Comparison of ENCODE assay signal across 26 cellular contexts in genomic region chr1:225953315-225953714, GRCh38. TPM values are rescaled to one million over a fixed set of nuclear protein-coding genes. Genes with fewer than 3 reads are reported as not detected.
"Had no signal": no experiment of that assay in that cellular context is flagged by ENCODE, and none has a peak within 500 bp of the region (broad histone marks: within the 10 kb centered on the region; RNA-seq: fewer than 3 reads in every experiment).

No MANE protein-coding gene starts in this region.

- H3K36me3 ChIP-seq: stomach, suprapubic skin, thoracic aorta, thyroid gland, tibial artery, tibial nerve, transverse colon, upper lobe of left lung, upper lobe of right lung, uterus, vagina had no signal

- H3K4me3 ChIP-seq: stomach, suprapubic skin, testis, thoracic aorta, thyroid gland, tibial artery, tibial nerve, transverse colon, upper lobe of left lung, upper lobe of right lung, uterus, vagina had no signal

- H3K4me1 ChIP-seq: stomach, suprapubic skin, testis, thyroid gland, tibial artery, tibial nerve, transverse colon, upper lobe of right lung, uterus, vagina had no signal

- ATAC-seq: stimulated activated effector memory CD8-positive, alpha-beta T cell treated with anti-CD3 and anti-CD28 coated beads, Interleukin-12 subunit alpha, Interleukin-12 subunit beta, amount 100 ng/mL, for 72 hours; stimulated activated memory B cell treated with anti-CD40 and anti-IgM and Interleukin-4, amounts not matched to agents 10 μg/mL and 1 μg/mL and 100 μg/mL, for 72 hours; stimulated activated naive B cell treated with anti-CD40 and anti-IgM and Interleukin-4, amounts not matched to agents 10 μg/mL and 1 μg/mL and 100 μg/mL, for 72 hours; stimulated activated naive CD8-positive, alpha-beta T cell treated with anti-CD3 and anti-CD28 coated beads, Interleukin-15, amount 100 ng/mL, for 72 hours; stimulated activated naive CD8-positive, alpha-beta T cell treated with anti-CD3 and anti-CD28 coated beads, Interleukin-15, Interleukin-2, amounts not matched to agents 100 U/mL and 50 U/mL, for 24 hours; upper lobe of right lung had no signal

- H3K27ac ChIP-seq: stomach, suprapubic skin, testis, thoracic aorta, thyroid gland, tibial artery, tibial nerve, transverse colon, upper lobe of left lung, upper lobe of right lung, uterus, vagina had no signal

- H3K27me3 ChIP-seq: suprapubic skin, testis, thyroid gland, transverse colon, upper lobe of left lung, upper lobe of right lung, uterus, vagina had no signal

- H3K9me3 ChIP-seq: stomach, suprapubic skin, testis, thoracic aorta, thyroid gland, tibial artery, tibial nerve, transverse colon, upper lobe of left lung, upper lobe of right lung, uterus, vagina had no signal

- FAIRE-seq: urothelium cell line had no signal

- DNase-seq: stimulated activated CD4-positive, alpha-beta T cell treated with anti-CD3 and anti-CD28 coated beads, Interleukin-2, amount 100 ng/mL, for 48 hours; stimulated activated CD4-positive, alpha-beta T cell treated with anti-CD3 and anti-CD28 coated beads, Interleukin-4, amount 100 ng/mL, for 1 hour; stimulated activated CD4-positive, alpha-beta T cell treated with anti-CD3 and anti-CD28 coated beads, Interleukin-4, amount 100 ng/mL, for 24 hours; stimulated activated CD4-positive, alpha-beta T cell treated with anti-CD3 and anti-CD28 coated beads, Interleukin-4, amount 100 ng/mL, for 4 hours; stimulated activated CD8-positive, alpha-beta memory T cell treated with anti-CD3 and anti-CD28 coated beads, Interleukin-4, amount 100 ng/mL, for 48 hours; stimulated activated naive B cell treated with anti-CD40 and anti-IgM and Interleukin-4, amounts not matched to agents 10 μg/mL and 1 μg/mL and 100 μg/mL, for 72 hours; stimulated activated naive CD4-positive, alpha-beta T cell; stimulated activated naive CD4-positive, alpha-beta T cell treated with Interleukin-2 at 50 U/mL for 16 hours; stimulated activated naive CD8-positive, alpha-beta T cell treated with anti-CD3 and anti-CD28 coated beads, Interleukin-15, amount 100 ng/mL, for 72 hours; stimulated activated naive CD8-positive, alpha-beta T cell treated with anti-CD3 and anti-CD28 coated beads, Interleukin-15, Interleukin-2, amounts not matched to agents 100 U/mL and 50 U/mL, for 24 hours; stomach; substantia nigra; testis; thyroid gland; tibial artery; transverse colon; upper lobe of left lung; upper lobe of right lung; uterus had no signal

RNA-seq across cellular contexts. Expression of gene LEFTY2, which starts 12.3 kb away (rescaled TPM):
- total RNA-seq: tibial nerve had no signal
